Comparison of ENCODE assay signal across 11 cellular contexts in genomic region chr2:145006957-145007672, GRCh38.
DNase-seq lines count a peak whose midpoint lies in the region; ATAC-seq, FAIRE-seq and TF ChIP-seq lines count a peak whose summit lies in the region.
"Had no signal": no experiment of that assay in that cellular context is flagged by ENCODE, and none has a peak within 500 bp of the region (broad histone marks: within the 10 kb centered on the region; RNA-seq: fewer than 3 reads in every experiment).

No MANE protein-coding gene starts in this region.

- H4K20me1 ChIP-seq in astrocyte (ENCODE audit: insufficient read depth, low read length) = no peaks in the 10 kb centered on the region

- peak overlapping the region; percentile 82 for H3K9ac ChIP-seq in astrocyte (ENCODE audit: low read length)
- H3K9ac ChIP-seq in subcutaneous abdominal adipose tissue (ENCODE audit: low read length in 5 of 5) = peak overlapping the region; percentile 17 to 63 (median 45)

- peak overlapping the region; percentile 40 for H3K4me3 ChIP-seq in astrocyte (ENCODE audit: insufficient read depth, low read depth, low read length)
- peak overlapping the region in 1 of 12 donors; percentile 22 for H3K4me3 ChIP-seq in heart left ventricle
- peak overlapping the region in 4 of 5 donors; percentile 12 to 48 (median 33) for H3K4me3 ChIP-seq in subcutaneous abdominal adipose tissue (ENCODE audit: low read depth in 1 of 5, low read length in 5 of 5)

- no peaks in the 10 kb centered on the region for H3K9me3 Mint-ChIP-seq in astrocyte (ENCODE audit: unreplicated experiment)

- H3K27ac Mint-ChIP-seq in astrocyte (ENCODE audit: unreplicated experiment) = peak overlapping the region; percentile 84

- no peaks in the 10 kb centered on the region for H3K79me2 ChIP-seq in astrocyte (ENCODE audit: insufficient read depth, low read length)

- TF ChIP-seq CTCF in astrocyte (IDR thresholded peaks at IDR 0.05; ENCODE audit: insufficient read depth, low read depth, low read length) (no peak), heart left ventricle (IDR thresholded peaks at IDR 0.05) (peak in 1 of 12 donors; percentile 12)

- no peaks in the 10 kb centered on the region for H3K27me3 Mint-ChIP-seq in astrocyte (ENCODE audit: low read depth, unreplicated experiment)

- peak overlapping the region; percentile 81 for H3K4me2 ChIP-seq in astrocyte (ENCODE audit: low read length)

- DNase-seq in HCEC 1CT = peak; percentile 98
- peak; percentile 99 for DNase-seq in astrocyte (ENCODE audit: low read depth)
- peak; percentile 42 to 65 (median 54) for DNase-seq in heart left ventricle
- DNase-seq in hippocampal formation (lab: John Stamatoyannopoulos, UW) = no peak
- no peak for DNase-seq in stimulated activated CD4-positive, alpha-beta T cell treated with anti-CD3 and anti-CD28 coated beads, Interleukin-1b, Interleukin-23, amount 100 ng/mL, for 48 hours
- no peak for DNase-seq in activated T-cell treated with anti-CD3 and anti-CD28 coated beads, Interleukin-2, amount 50 U/mL, for 48 hours
- DNase-seq: activated CD4-positive, alpha-beta T cell treated with anti-CD3 and anti-CD28 coated beads for 4 hours; effector memory CD4-positive, alpha-beta T cell had no signal

- peak; percentile 98 for FAIRE-seq in astrocyte (lab: Jason Lieb, UNC)
- FAIRE-seq: GM18507 had no signal

- peaks cover 17% of the 10 kb centered on the region for H3K4me1 ChIP-seq in astrocyte (ENCODE audit: insufficient read depth, low read length)
- H3K4me1 ChIP-seq in heart left ventricle = peaks cover 0 to 13% (median 2%) of the 10 kb centered on the region in 12 donors
- peaks cover 2 to 12% (median 5%) of the 10 kb centered on the region in 5 donors for H3K4me1 ChIP-seq in subcutaneous abdominal adipose tissue (ENCODE audit: control insufficient read depth in 5 of 5, insufficient read depth in 5 of 5, low read length in 5 of 5)

- intact Hi-C loops in heart left ventricle (cut with DNase I) = no loop called here

- no peaks in the 10 kb centered on the region for H3K9me3 ChIP-seq in astrocyte (ENCODE audit: insufficient read depth, low read depth, low read length)
- no peaks in the 10 kb centered on the region for H3K9me3 ChIP-seq in heart left ventricle
- no peaks in the 10 kb centered on the region for H3K9me3 ChIP-seq in subcutaneous abdominal adipose tissue (ENCODE audit: control insufficient read depth in 5 of 5, low read length in 5 of 5)

- 53 to 64% (median 56%) methylated on average over 12 of the region's 12 CpGs for WGBS in heart left ventricle, 4 donors

- peak overlapping the region; percentile 98 for H3K27ac ChIP-seq in astrocyte (ENCODE audit: low read depth, low read length)
- H3K27ac ChIP-seq in heart left ventricle = peak overlapping the region; percentile 46 to 66 (median 56)
- H3K27ac ChIP-seq in subcutaneous abdominal adipose tissue (ENCODE audit: low read depth, low read length) = peak overlapping the region; percentile 77

- peak overlapping the region; percentile 62 for H2AFZ ChIP-seq in astrocyte (ENCODE audit: low read depth, low read length)

- no peak overlapping the region for H3K4me3 Mint-ChIP-seq in astrocyte (ENCODE audit: unreplicated experiment)

- peaks cover 14% of the 10 kb centered on the region for H3K4me1 Mint-ChIP-seq in astrocyte (ENCODE audit: low read depth, unreplicated experiment)

- no peaks in the 10 kb centered on the region for H3K27me3 ChIP-seq in astrocyte (ENCODE audit: insufficient read depth, low read length)
- no peaks in the 10 kb centered on the region for H3K27me3 ChIP-seq in heart left ventricle
- H3K27me3 ChIP-seq in subcutaneous abdominal adipose tissue (ENCODE audit: control insufficient read depth in 5 of 5, insufficient read depth in 4 of 5, low read length in 5 of 5) = no peaks in the 10 kb centered on the region

- TF ChIP-seq POLR2A in heart left ventricle (IDR thresholded peaks at IDR 0.05) = no peak

- ATAC-seq in heart left ventricle (peak; percentile 58 to 93 (median 88)), HG02981 (IDR thresholded peaks at IDR 0.05; ENCODE audit: unreplicated experiment) (no peak)

- no peaks in the 10 kb centered on the region for H3K36me3 ChIP-seq in astrocyte (ENCODE audit: insufficient read depth, low read length)
- no peaks in the 10 kb centered on the region for H3K36me3 ChIP-seq in heart left ventricle
- no peaks in the 10 kb centered on the region for H3K36me3 ChIP-seq in subcutaneous abdominal adipose tissue (ENCODE audit: control insufficient read depth in 5 of 5, insufficient read depth in 5 of 5, low read length in 5 of 5)

- H3K36me3 Mint-ChIP-seq in astrocyte (ENCODE audit: low read depth, unreplicated experiment) = no peaks in the 10 kb centered on the region

Comparison
In these comparisons a context has a peak if more than half of its experiments do, and no peak if none do; other contexts are left out.
1. DNase-seq: peak in HCEC 1CT (single experiment), astrocyte (single experiment) and heart left ventricle (5 of 5); none in hippocampal formation (0 of 2), stimulated activated CD4-positive, alpha-beta T cell treated with anti-CD3 and anti-CD28 coated beads, Interleukin-1b, Interleukin-23, amount 100 ng/mL, for 48 hours (single experiment) and activated T-cell treated with anti-CD3 and anti-CD28 coated beads, Interleukin-2, amount 50 U/mL, for 48 hours (0 of 2).
2. Peak in every context shown above with its lines, with median percentiles within 50 percentile points of each other: H3K27ac ChIP-seq.